In genomic region chr10:2201534-2202104, GRCh38 we compare ENCODE assay signal across 16 cellular contexts.
A peak's percentile ranks its signal among the peaks of the same experiment; 100 is the strongest.
DNase-seq lines count a peak whose midpoint lies in the region; ATAC-seq and TF ChIP-seq lines count a peak whose summit lies in the region.
"Had no signal": no experiment of that assay in that cellular context is flagged by ENCODE, and none has a peak within 500 bp of the region (broad histone marks: within the 10 kb centered on the region; RNA-seq: fewer than 3 reads in every experiment).

No MANE protein-coding gene starts in this region.

- H3F3A ChIP-seq in GM23338 (replicated peaks; ENCODE audit: low read depth), result peaks cover 4% of the 10 kb centered on the region; the same call in 1 of the 2 replicates

- H3K9me3 ChIP-seq in HUES64 (ENCODE audit: insufficient read depth, low read depth, low read length), result peaks cover 18% of the 10 kb centered on the region; the same call in 1 of the 2 replicates
- H3K9me3 ChIP-seq: SJCRH30 had no signal

- H3K4me3 Mint-ChIP-seq in GM23338 (peak overlapping the region; percentile 5; the same call in 1 of the 3 replicates), HFFc6 (no peak overlapping the region)
- H3K4me3 Mint-ChIP-seq: B cell, CD14-positive monocyte had no signal

- peak; percentile 93 for DNase-seq in GM23338 (ENCODE audit: low spot score)
- no peak for DNase-seq in epithelial cell of prostate (ENCODE audit: low read depth, low spot score)
- DNase-seq in iPS-NIHi11 (ENCODE audit: low spot score), result peak; percentile 22
- DNase-seq in cerebellum (ENCODE audit: low spot score), result no peak
- DNase-seq in NCI-H2081 treated with DMSO at 0.1 percent for 48 hours (lab: John Stamatoyannopoulos, UW), result no peak
- DNase-seq in HFFc6, result no peak
- DNase-seq: EL, Kasumi-1, NCI-H187, NCI-H774, Peyer's patch, SJCRH30 had no signal

- TF ChIP-seq CTCF in GM23338 (conservative IDR thresholded peaks at IDR 0.05; ENCODE audit: low read depth in 2 of 2), result no peak
- no peak for TF ChIP-seq CTCF in HFFc6 (IDR thresholded peaks at IDR 0.05)

- H3K4me1 ChIP-seq in GM23338 (ENCODE audit: insufficient read depth) (peaks cover 25% of the 10 kb centered on the region), HUES64 (ENCODE audit: insufficient read depth, low read length) (peaks cover 28% of the 10 kb centered on the region)
- H3K4me1 ChIP-seq: Peyer's patch, SJCRH30 had no signal

- peaks cover 7% of the 10 kb centered on the region; the same call in 1 of the 2 replicates for H3K9me2 ChIP-seq in GM23338 (ENCODE audit: insufficient read depth)

- H3K4me2 ChIP-seq in GM23338, result peak overlapping the region; percentile 45; the same call in 1 of the 2 replicates

- peaks cover 25% of the 10 kb centered on the region for H3K36me3 Mint-ChIP-seq in GM23338 (ENCODE audit: low read depth)
- no peaks in the 10 kb centered on the region for H3K36me3 Mint-ChIP-seq in HFFc6 (ENCODE audit: low read depth)
- H3K36me3 Mint-ChIP-seq: CD14-positive monocyte had no signal

- ATAC-seq in GM23338 (peak; percentile 98), HG02588 (IDR thresholded peaks at IDR 0.05; ENCODE audit: unreplicated experiment) (no peak)

- H3K4me3 ChIP-seq in GM23338, result no peak overlapping the region
- peak overlapping the region; percentile 31; the same call in 1 of the 2 replicates for H3K4me3 ChIP-seq in HUES64 (ENCODE audit: low read length)
- H3K4me3 ChIP-seq: Peyer's patch, SJCRH30 had no signal

- H3K27me3 ChIP-seq in GM23338 (ENCODE audit: insufficient read depth) (no peaks in the 10 kb centered on the region), HUES64 (ENCODE audit: insufficient read depth, low read length) (no peaks in the 10 kb centered on the region)
- H3K27me3 ChIP-seq: Peyer's patch, SJCRH30 had no signal

- H3K27me3 Mint-ChIP-seq in GM23338 (ENCODE audit: insufficient read depth, low read depth, poor library complexity) (peaks cover 2% of the 10 kb centered on the region), HFFc6 (ENCODE audit: insufficient read depth) (no peaks in the 10 kb centered on the region)

- no peaks in the 10 kb centered on the region for H4K20me1 ChIP-seq in GM23338 (replicated peaks; ENCODE audit: insufficient read depth)

- peaks cover 36% of the 10 kb centered on the region for H3K4me1 Mint-ChIP-seq in GM23338
- no peaks in the 10 kb centered on the region for H3K4me1 Mint-ChIP-seq in HFFc6 (ENCODE audit: low read depth)
- H3K4me1 Mint-ChIP-seq: B cell, CD14-positive monocyte had no signal

- no peaks in the 10 kb centered on the region for H3K79me2 ChIP-seq in GM23338 (replicated peaks; ENCODE audit: insufficient read depth)

- H3K9me3 Mint-ChIP-seq in GM23338, result peaks cover 20% of the 10 kb centered on the region
- H3K9me3 Mint-ChIP-seq in HFFc6, result peaks cover 45% of the 10 kb centered on the region

- H2AFZ ChIP-seq in GM23338, result no peak overlapping the region

- H3K27ac Mint-ChIP-seq in GM23338, result peak overlapping the region; percentile 95
- no peak overlapping the region for H3K27ac Mint-ChIP-seq in HFFc6
- H3K27ac Mint-ChIP-seq: B cell, CD14-positive monocyte had no signal

- 0 out of 2 replicates have a peak, but pooled peaks cover 4% of the 10 kb centered on the region for H3K36me3 ChIP-seq in GM23338 (ENCODE audit: insufficient read depth)
- H3K36me3 ChIP-seq in HUES64 (ENCODE audit: insufficient read depth, low read length), result no peaks in the 10 kb centered on the region
- H3K36me3 ChIP-seq: Peyer's patch, SJCRH30 had no signal

- H3K27ac ChIP-seq in GM23338 (ENCODE audit: low read depth) (peak overlapping the region; percentile 95), HUES64 (ENCODE audit: low read depth, low read length) (peak overlapping the region; percentile 91), epithelial cell of prostate (peak overlapping the region; percentile 70)
- H3K27ac ChIP-seq: Peyer's patch, SJCRH30 had no signal

- H3K9ac ChIP-seq in HUES64 (ENCODE audit: low read depth, low read length), result peak overlapping the region; percentile 65

- WGBS in HUES64, result 83% methylated on average over 6 of the region's 6 CpGs

TF ChIP-seq in GM23338, 12 proteins besides CTCF, POLR2A, EP300 and RAD21 (continues in another document):
- TF ChIP-seq ZNF331 (CRISPR knock-in tag; IDR thresholded peaks at IDR 0.05; ENCODE audit: low read depth) (no peak), STAT1 (IDR thresholded peaks at IDR 0.05; ENCODE audit: unreplicated experiment) (no peak), POLR2AphosphoS5 (IDR thresholded peaks at IDR 0.05; ENCODE audit: low read depth) (no peak), EZH2phosphoT487 (IDR thresholded peaks at IDR 0.05; ENCODE audit: unreplicated experiment) (no peak), ZNF462 (CRISPR knock-in tag; IDR thresholded peaks at IDR 0.05) (peak; percentile 72; the same call in 1 of the 2 replicates), CREB1 (CRISPR knock-in tag; IDR thresholded peaks at IDR 0.05; ENCODE audit: low read depth) (peak; percentile 48; the same call in 1 of the 2 replicates), JUNB (IDR thresholded peaks at IDR 0.05; ENCODE audit: unreplicated experiment) (no peak), EZH2 (IDR thresholded peaks at IDR 0.05; ENCODE audit: low read depth, unreplicated experiment) (no peak), ZNF114 (CRISPR knock-in tag; IDR thresholded peaks at IDR 0.05) (0 out of 2 replicates have a peak, but pooled peaks have one; percentile 56), ETS1 (IDR thresholded peaks at IDR 0.05) (no peak)

Comparison
In these comparisons a context has a peak if more than half of its experiments do, and no peak if none do; other contexts are left out.
1. DNase-seq: peak in GM23338 (single experiment) and iPS-NIHi11 (single experiment); none in epithelial cell of prostate (single experiment), cerebellum (single experiment), NCI-H2081 treated with DMSO at 0.1 percent for 48 hours (single experiment) and HFFc6 (single experiment).
2. Peak in every context shown above with its lines, with median percentiles within 50 percentile points of each other: H3K27ac ChIP-seq.